16 cellular contexts compared by ENCODE assay signal in the genomic region with DNA sequence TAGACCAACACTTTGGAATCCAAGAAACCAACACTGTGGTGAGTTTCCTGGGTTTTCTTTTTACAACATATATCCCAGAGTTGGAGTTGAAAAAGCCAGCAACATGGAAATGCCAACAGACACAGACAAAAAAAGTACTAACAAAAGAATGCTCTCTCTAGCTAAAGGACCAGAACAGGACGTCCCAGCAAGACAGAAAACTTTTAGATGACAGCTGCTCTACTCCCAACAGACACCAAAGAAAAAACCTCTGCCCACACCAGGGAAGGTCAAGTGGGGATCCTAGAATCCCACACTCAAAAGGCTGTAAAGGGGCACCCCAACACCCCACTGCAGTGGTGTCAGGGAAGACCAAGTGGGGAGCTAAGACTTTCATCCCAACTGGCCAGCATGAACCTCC. TPM values are rescaled to one million over a fixed set of nuclear protein-coding genes. Genes with fewer than 3 reads are reported as not detected.
DNase-seq lines count a peak whose midpoint lies in the region; ATAC-seq and TF ChIP-seq lines count a peak whose summit lies in the region.
"Had no signal": no experiment of that assay in that cellular context is flagged by ENCODE, and none has a peak within 500 bp of the region (broad histone marks: within the 10 kb centered on the region; RNA-seq: fewer than 3 reads in every experiment).

No MANE protein-coding gene starts in this region.

- WGBS in endodermal cell (ENCODE audit: insufficient coverage in 1 of 2, insufficient read length in 1 of 2), 2 experiments, result 93% methylated on average over 1 of the region's 1 CpG; no CpG with 5 or more reads in 1 of the 2 experiments
- WGBS in smooth muscle cell (ENCODE audit: low lambda C conversion rate), result 60% methylated on average over 1 of the region's 1 CpG

- TF ChIP-seq CTCF in WTC11 (IDR thresholded peaks at IDR 0.05) (no peak), endodermal cell (conservative IDR thresholded peaks at IDR 0.05) (no peak), smooth muscle cell (IDR thresholded peaks at IDR 0.05; ENCODE audit: borderline replicate concordance, insufficient read depth, poor library complexity, severe bottlenecking) (no peak)

- no peak for DNase-seq in activated T-cell treated with anti-CD3 and anti-CD28 coated beads, Interleukin-2, amount 50 U/mL, for 72 hours
- no peak for DNase-seq in activated T-cell treated with anti-CD3 and anti-CD28 coated beads for 4 hours
- DNase-seq in WTC11 (ENCODE audit: low spot score), result no peak
- no peak for DNase-seq in endodermal cell
- DNase-seq in smooth muscle cell (lab: John Stamatoyannopoulos, UW; ENCODE audit: unreplicated experiment), result no peak
- DNase-seq in amygdala (lab: John Stamatoyannopoulos, UW), result no peak
- DNase-seq: activated T-cell treated with anti-CD3 and anti-CD28 coated beads, Interleukin-2, amount 50 U/mL, for 4 hours; Caco-2; left colon; NCI-H2171 treated with DMSO at 0.1 percent for 48 hours; SK-N-SH; stimulated activated CD4-positive, alpha-beta T cell treated with anti-CD3 and anti-CD28 coated beads, Interleukin-12 subunit alpha, Interleukin-12 subunit beta, amount 100 ng/mL, for 4 hours; transverse colon; WERI-Rb-1 had no signal

- H3K27ac Mint-ChIP-seq in activated T-cell treated with anti-CD3 and anti-CD28 coated beads, Interleukin-2, amount 50 U/mL, for 72 hours, result peak overlapping the region; percentile 68
- H3K27ac Mint-ChIP-seq in WTC11 (peak overlapping the region; percentile 74), endodermal cell (peak overlapping the region; percentile 50)

- POLR2A ChIA-PET in WTC11 (lab: Charles Lee), result interaction anchor here (0.8 to 1.0 kb wide), 2 partner anchors 22 to 31 kb away, joined by 3 read pairs; no protein-coding TSS in a partner anchor

- H3K4me3 ChIP-seq in endodermal cell (ENCODE audit: low read length) (no peak overlapping the region), smooth muscle cell (no peak overlapping the region)
- H3K4me3 ChIP-seq: transverse colon had no signal

- no peaks in the 10 kb centered on the region for H3K36me3 ChIP-seq in endodermal cell (ENCODE audit: control insufficient read depth, insufficient read depth, low read length)
- H3K36me3 ChIP-seq in smooth muscle cell (ENCODE audit: low read depth), result no peaks in the 10 kb centered on the region
- H3K36me3 ChIP-seq: transverse colon, WERI-Rb-1 had no signal

- H3K9me3 ChIP-seq in endodermal cell (ENCODE audit: control insufficient read depth, low read length) (peaks cover 14% of the 10 kb centered on the region), smooth muscle cell (replicated peaks; ENCODE audit: low read depth) (no peaks in the 10 kb centered on the region)
- H3K9me3 ChIP-seq: SK-N-SH, transverse colon had no signal

- peak overlapping the region; percentile 27 to 55 for H3K4me3 Mint-ChIP-seq in activated T-cell treated with anti-CD3 and anti-CD28 coated beads, Interleukin-2, amount 50 U/mL, for 72 hours
- H3K4me3 Mint-ChIP-seq in WTC11, result peak overlapping the region; percentile 9
- H3K4me3 Mint-ChIP-seq in endodermal cell, result no peak overlapping the region

- peaks cover 5 to 11% of the 10 kb centered on the region in 2 donors for H3K9me3 Mint-ChIP-seq in activated T-cell treated with anti-CD3 and anti-CD28 coated beads, Interleukin-2, amount 50 U/mL, for 72 hours
- H3K9me3 Mint-ChIP-seq in WTC11 (peaks cover 15% of the 10 kb centered on the region), endodermal cell (peaks cover 9% of the 10 kb centered on the region)

- H3F3A ChIP-seq in smooth muscle cell (ENCODE audit: low read depth), result no peaks in the 10 kb centered on the region

- H3K4me1 ChIP-seq in endodermal cell (ENCODE audit: control insufficient read depth, insufficient read depth, low read length) (no peaks in the 10 kb centered on the region), smooth muscle cell (ENCODE audit: low read depth) (peaks cover 4% of the 10 kb centered on the region)
- H3K4me1 ChIP-seq: Caco-2, transverse colon had no signal

- no peak overlapping the region for H3K4me2 ChIP-seq in smooth muscle cell
- H3K4me2 ChIP-seq: SK-N-SH had no signal

- H3K9ac ChIP-seq in endodermal cell (ENCODE audit: extremely low read depth, low read length, poor library complexity, severe bottlenecking) (no peak overlapping the region), smooth muscle cell (ENCODE audit: low read depth) (no peak overlapping the region)
- H3K9ac ChIP-seq: SK-N-SH had no signal

- H3K27me3 Mint-ChIP-seq in activated T-cell treated with anti-CD3 and anti-CD28 coated beads, Interleukin-2, amount 50 U/mL, for 72 hours (ENCODE audit: low read depth), result no peaks in the 10 kb centered on the region
- no peaks in the 10 kb centered on the region for H3K27me3 Mint-ChIP-seq in WTC11 (ENCODE audit: low read depth)
- H3K27me3 Mint-ChIP-seq in endodermal cell (ENCODE audit: insufficient read depth), result no peaks in the 10 kb centered on the region

- no peak for ATAC-seq in activated T-cell treated with anti-CD3 and anti-CD28 coated beads, Interleukin-2, amount 50 U/mL, for 72 hours (replicated peaks in 1 of 2)
- ATAC-seq in WTC11 (no peak), GM19351 (IDR thresholded peaks at IDR 0.05; ENCODE audit: unreplicated experiment) (no peak), HG03342 (IDR thresholded peaks at IDR 0.05; ENCODE audit: unreplicated experiment) (no peak)
- ATAC-seq: activated T-cell treated with anti-CD3 and anti-CD28 coated beads, Interleukin-2, amount 50 U/mL, for 4 hours; left colon had no signal

- H3K79me2 ChIP-seq in smooth muscle cell (ENCODE audit: low read depth), result peaks cover 93% of the 10 kb centered on the region

- H3K27ac ChIP-seq in endodermal cell (ENCODE audit: low read depth, low read length) (no peak overlapping the region), smooth muscle cell (ENCODE audit: low read depth) (peak overlapping the region; percentile 85)
- H3K27ac ChIP-seq: transverse colon, WERI-Rb-1 had no signal

- H2AFZ ChIP-seq in smooth muscle cell (ENCODE audit: low read depth), result no peak overlapping the region

- H3K36me3 Mint-ChIP-seq in activated T-cell treated with anti-CD3 and anti-CD28 coated beads, Interleukin-2, amount 50 U/mL, for 72 hours (ENCODE audit: insufficient read depth in 2 of 2), result peaks cover 16 to 21% of the 10 kb centered on the region in 2 donors
- peaks cover 14% of the 10 kb centered on the region for H3K36me3 Mint-ChIP-seq in WTC11
- peaks cover 8% of the 10 kb centered on the region for H3K36me3 Mint-ChIP-seq in endodermal cell (ENCODE audit: low read depth)

- H4K20me1 ChIP-seq in smooth muscle cell (ENCODE audit: low read depth), result peaks cover 48% of the 10 kb centered on the region

- H3K4me1 Mint-ChIP-seq in activated T-cell treated with anti-CD3 and anti-CD28 coated beads, Interleukin-2, amount 50 U/mL, for 72 hours (ENCODE audit: low read depth), result peaks cover 58% of the 10 kb centered on the region
- H3K4me1 Mint-ChIP-seq in WTC11 (peaks cover 79% of the 10 kb centered on the region), endodermal cell (peaks cover 26% of the 10 kb centered on the region)

- H3K27me3 ChIP-seq in endodermal cell (ENCODE audit: control insufficient read depth, insufficient read depth, low read length, poor library complexity, severe bottlenecking) (no peaks in the 10 kb centered on the region), smooth muscle cell (ENCODE audit: low read depth) (no peaks in the 10 kb centered on the region)
- H3K27me3 ChIP-seq: transverse colon had no signal

- CTCF ChIA-PET in WTC11 (lab: Charles Lee), result interaction anchor here (0.7 to 3.0 kb wide), 5 partner anchors 27 to 83 kb away, joined by 3 to 10 read pairs (median 7); no protein-coding TSS in a partner anchor

TF ChIP-seq in WTC11, 78 proteins besides CTCF, POLR2A, EP300 and RAD21 (continues in another document):
- TF ChIP-seq ZBTB21 (CRISPR knock-in tag; IDR thresholded peaks at IDR 0.05; ENCODE audit: borderline replicate concordance) (no peak), ETV6 (CRISPR knock-in tag; IDR thresholded peaks at IDR 0.05) (no peak), SMAD3 (CRISPR knock-in tag; IDR thresholded peaks at IDR 0.05; ENCODE audit: borderline replicate concordance) (no peak), ZNF121 (CRISPR knock-in tag; IDR thresholded peaks at IDR 0.05) (no peak), TEAD4 (CRISPR knock-in tag; IDR thresholded peaks at IDR 0.05) (no peak), HMGA2 (CRISPR knock-in tag; IDR thresholded peaks at IDR 0.05) (no peak), CREM (CRISPR knock-in tag; IDR thresholded peaks at IDR 0.05) (no peak), GABPB1 (CRISPR knock-in tag; IDR thresholded peaks at IDR 0.05) (no peak)
- TF ChIP-seq, protein P1, sequence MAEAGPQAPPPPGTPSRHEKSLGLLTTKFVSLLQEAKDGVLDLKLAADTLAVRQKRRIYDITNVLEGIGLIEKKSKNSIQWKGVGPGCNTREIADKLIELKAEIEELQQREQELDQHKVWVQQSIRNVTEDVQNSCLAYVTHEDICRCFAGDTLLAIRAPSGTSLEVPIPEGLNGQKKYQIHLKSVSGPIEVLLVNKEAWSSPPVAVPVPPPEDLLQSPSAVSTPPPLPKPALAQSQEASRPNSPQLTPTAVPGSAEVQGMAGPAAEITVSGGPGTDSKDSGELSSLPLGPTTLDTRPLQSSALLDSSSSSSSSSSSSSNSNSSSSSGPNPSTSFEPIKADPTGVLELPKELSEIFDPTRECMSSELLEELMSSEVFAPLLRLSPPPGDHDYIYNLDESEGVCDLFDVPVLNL (CRISPR knock-in tag; IDR thresholded peaks at IDR 0.05; ENCODE audit: borderline replicate concordance, low read depth), result no peak
- TF ChIP-seq, protein P2, sequence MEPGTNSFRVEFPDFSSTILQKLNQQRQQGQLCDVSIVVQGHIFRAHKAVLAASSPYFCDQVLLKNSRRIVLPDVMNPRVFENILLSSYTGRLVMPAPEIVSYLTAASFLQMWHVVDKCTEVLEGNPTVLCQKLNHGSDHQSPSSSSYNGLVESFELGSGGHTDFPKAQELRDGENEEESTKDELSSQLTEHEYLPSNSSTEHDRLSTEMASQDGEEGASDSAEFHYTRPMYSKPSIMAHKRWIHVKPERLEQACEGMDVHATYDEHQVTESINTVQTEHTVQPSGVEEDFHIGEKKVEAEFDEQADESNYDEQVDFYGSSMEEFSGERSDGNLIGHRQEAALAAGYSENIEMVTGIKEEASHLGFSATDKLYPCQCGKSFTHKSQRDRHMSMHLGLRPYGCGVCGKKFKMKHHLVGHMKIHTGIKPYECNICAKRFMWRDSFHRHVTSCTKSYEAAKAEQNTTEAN (CRISPR knock-in tag; IDR thresholded peaks at IDR 0.05), result no peak

RNA-seq across cellular contexts. Expression of gene RRAS2, which starts 23.3 kb away (rescaled TPM):
- total RNA-seq in activated T-cell treated with anti-CD3 and anti-CD28 coated beads, Interleukin-2, amount 50 U/mL, for 72 hours, result 10 to 100 TPM; 59.2 to 64.2 TPM
- total RNA-seq in WTC11 (2021), result 161 to 164 TPM (median 164 TPM) in 3 replicates
- 10 to 100 TPM; 75.1 to 99.7 TPM for total RNA-seq in endodermal cell
- 48.4 TPM for polyA plus RNA-seq in endodermal cell (2013, experiment 1 of 2)
- 43.3 TPM for polyA plus RNA-seq in endodermal cell (2013, experiment 2 of 2)
- total RNA-seq in smooth muscle cell, result 37.9 and 53.6 TPM in 2 replicates
- 27.0 and 27.3 TPM in 2 replicates for polyA plus RNA-seq in smooth muscle cell
